27 cellular contexts compared by ENCODE assay signal in the genomic region with DNA sequence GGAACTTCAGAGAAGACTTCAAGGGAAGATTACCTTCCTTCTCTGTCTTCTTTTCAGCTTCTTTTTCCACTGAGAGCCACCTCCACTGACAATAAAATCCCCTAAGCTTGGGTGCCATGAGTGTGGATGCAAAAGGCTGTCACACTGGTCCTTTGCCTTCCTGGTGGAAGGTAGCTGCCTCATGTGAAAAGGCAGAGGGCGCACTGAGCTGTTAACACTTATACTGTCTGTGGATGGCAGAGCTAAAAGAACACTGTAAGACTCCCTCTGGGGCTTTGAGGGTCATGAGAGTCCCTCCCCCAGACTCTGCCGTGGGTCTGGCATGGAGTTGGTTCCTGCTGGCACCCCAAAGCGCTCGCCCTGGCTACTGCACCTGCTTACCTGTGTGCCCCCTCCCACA.
"Had no signal": no experiment of that assay in that cellular context is flagged by ENCODE, and none has a peak within 500 bp of the region (broad histone marks: within the 10 kb centered on the region; RNA-seq: fewer than 3 reads in every experiment).

No MANE protein-coding gene starts in this region.

- DNase-seq: IMR-90, Kasumi-1, MM.1S, MV-4-11, NCI-H1048, NCI-H1105, NCI-H1417, NCI-H1436 treated with DMSO at 0.1 percent for 48 hours, NCI-H1694 treated with DMSO at 0.1 percent for 48 hours, NCI-H1930, NCI-H2081, NCI-H2171, NCI-H226, NCI-H446, NCI-H510A, NCI-H524 treated with DMSO at 0.1 percent for 48 hours, NCI-H69, NCI-H774, PC-3, Peyer's patch, SHP77 treated with DMSO at 0.1 percent for 48 hours, SJCRH30, T-helper 1 cell had no signal

- H3K27me3 ChIP-seq: Peyer's patch, SJCRH30 had no signal

- H3K27ac ChIP-seq: KMS-11, Peyer's patch, SJCRH30 had no signal

- H3K4me3 ChIP-seq: Peyer's patch, SJCRH30 had no signal

- H3K36me3 ChIP-seq: Peyer's patch, SJCRH30 had no signal

- H3K9me3 ChIP-seq: Peyer's patch, SJCRH30 had no signal

- ATAC-seq: HepG2, PC-3, Right ventricle myocardium inferior, SK-N-SH treated with all-trans-retinoic acid at 6 μM for 48 hours had no signal

- H3K4me1 ChIP-seq: Peyer's patch, SJCRH30 had no signal
